Comparison of ENCODE assay signal across 1 cellular context in the genomic region with DNA sequence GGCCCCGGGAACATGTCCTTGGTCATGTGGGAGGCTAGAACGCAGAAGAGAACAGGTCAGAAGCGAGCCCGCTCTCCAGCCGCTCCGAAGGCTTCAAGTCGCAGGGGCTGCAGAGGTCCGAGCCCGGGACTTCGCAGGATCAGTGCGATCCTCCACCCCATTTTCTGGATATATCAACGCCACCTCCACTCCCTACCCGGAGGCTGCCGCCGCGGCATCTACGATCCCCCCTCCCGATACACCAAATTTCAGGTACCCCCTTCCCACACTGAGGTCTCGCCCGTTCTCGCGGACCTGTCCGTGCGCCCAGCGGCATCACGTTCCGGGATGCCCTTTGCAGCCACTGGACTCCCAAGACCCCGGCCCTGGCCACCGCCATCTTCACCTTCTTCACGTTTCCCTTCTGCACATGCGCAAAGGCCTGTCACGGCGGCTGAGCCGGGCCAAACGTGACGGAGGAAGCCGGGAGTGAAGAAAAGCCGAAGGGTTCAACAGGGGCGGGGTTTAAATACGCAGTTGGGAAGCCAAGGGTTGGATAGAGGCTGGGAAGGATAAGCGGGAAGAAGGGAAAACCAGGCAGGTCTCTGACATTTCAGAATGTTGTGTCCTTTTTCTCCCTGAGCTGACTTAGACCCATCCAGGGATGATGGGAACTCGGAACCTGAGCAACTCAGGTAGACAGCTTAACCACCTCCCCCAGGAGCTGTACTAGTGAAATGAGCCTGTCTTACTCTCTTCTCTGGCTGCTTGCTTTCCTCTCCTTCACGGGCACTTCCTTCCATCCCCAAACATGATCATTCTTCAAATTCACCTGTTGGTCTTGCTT.
TF ChIP-seq lines count a peak whose summit lies in the region.

A gene (minus strand): TSS at position 399 of the 826 bp plus-strand sequence. CDS start 20 bp downstream, at position 379.

TF ChIP-seq in HepG2, 621 proteins besides CTCF, POLR2A, EP300 and RAD21 (continued from another document and continues in another):
- TF ChIP-seq, protein P1, sequence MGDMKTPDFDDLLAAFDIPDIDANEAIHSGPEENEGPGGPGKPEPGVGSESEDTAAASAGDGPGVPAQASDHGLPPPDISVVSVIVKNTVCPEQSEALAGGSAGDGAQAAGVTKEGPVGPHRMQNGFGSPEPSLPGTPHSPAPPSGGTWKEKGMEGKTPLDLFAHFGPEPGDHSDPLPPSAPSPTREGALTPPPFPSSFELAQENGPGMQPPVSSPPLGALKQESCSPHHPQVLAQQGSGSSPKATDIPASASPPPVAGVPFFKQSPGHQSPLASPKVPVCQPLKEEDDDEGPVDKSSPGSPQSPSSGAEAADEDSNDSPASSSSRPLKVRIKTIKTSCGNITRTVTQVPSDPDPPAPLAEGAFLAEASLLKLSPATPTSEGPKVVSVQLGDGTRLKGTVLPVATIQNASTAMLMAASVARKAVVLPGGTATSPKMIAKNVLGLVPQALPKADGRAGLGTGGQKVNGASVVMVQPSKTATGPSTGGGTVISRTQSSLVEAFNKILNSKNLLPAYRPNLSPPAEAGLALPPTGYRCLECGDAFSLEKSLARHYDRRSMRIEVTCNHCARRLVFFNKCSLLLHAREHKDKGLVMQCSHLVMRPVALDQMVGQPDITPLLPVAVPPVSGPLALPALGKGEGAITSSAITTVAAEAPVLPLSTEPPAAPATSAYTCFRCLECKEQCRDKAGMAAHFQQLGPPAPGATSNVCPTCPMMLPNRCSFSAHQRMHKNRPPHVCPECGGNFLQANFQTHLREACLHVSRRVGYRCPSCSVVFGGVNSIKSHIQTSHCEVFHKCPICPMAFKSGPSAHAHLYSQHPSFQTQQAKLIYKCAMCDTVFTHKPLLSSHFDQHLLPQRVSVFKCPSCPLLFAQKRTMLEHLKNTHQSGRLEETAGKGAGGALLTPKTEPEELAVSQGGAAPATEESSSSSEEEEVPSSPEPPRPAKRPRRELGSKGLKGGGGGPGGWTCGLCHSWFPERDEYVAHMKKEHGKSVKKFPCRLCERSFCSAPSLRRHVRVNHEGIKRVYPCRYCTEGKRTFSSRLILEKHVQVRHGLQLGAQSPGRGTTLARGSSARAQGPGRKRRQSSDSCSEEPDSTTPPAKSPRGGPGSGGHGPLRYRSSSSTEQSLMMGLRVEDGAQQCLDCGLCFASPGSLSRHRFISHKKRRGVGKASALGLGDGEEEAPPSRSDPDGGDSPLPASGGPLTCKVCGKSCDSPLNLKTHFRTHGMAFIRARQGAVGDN (CRISPR knock-in tag; IDR thresholded peaks at IDR 0.05): peak; percentile 94
- TF ChIP-seq HHEX (CRISPR knock-in tag; IDR thresholded peaks at IDR 0.05): no peak
- no peak for TF ChIP-seq FOXM1 (CRISPR knock-in tag; IDR thresholded peaks at IDR 0.05)
- TF ChIP-seq ZNF468 (CRISPR knock-in tag; IDR thresholded peaks at IDR 0.05): no peak
- TF ChIP-seq, protein P2, sequence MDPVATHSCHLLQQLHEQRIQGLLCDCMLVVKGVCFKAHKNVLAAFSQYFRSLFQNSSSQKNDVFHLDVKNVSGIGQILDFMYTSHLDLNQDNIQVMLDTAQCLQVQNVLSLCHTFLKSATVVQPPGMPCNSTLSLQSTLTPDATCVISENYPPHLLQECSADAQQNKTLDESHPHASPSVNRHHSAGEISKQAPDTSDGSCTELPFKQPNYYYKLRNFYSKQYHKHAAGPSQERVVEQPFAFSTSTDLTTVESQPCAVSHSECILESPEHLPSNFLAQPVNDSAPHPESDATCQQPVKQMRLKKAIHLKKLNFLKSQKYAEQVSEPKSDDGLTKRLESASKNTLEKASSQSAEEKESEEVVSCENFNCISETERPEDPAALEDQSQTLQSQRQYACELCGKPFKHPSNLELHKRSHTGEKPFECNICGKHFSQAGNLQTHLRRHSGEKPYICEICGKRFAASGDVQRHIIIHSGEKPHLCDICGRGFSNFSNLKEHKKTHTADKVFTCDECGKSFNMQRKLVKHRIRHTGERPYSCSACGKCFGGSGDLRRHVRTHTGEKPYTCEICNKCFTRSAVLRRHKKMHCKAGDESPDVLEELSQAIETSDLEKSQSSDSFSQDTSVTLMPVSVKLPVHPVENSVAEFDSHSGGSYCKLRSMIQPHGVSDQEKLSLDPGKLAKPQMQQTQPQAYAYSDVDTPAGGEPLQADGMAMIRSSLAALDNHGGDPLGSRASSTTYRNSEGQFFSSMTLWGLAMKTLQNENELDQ (CRISPR knock-in tag; IDR thresholded peaks at IDR 0.05; ENCODE audit: borderline replicate concordance): no peak
- TF ChIP-seq ZNF282 (IDR thresholded peaks at IDR 0.05; ENCODE audit: partially characterized antibody): no peak
- TF ChIP-seq ZNF337 (CRISPR knock-in tag; IDR thresholded peaks at IDR 0.05; ENCODE audit: borderline replicate concordance, low read depth): no peak
- TF ChIP-seq KAT2B (IDR thresholded peaks at IDR 0.05; ENCODE audit: borderline replicate concordance, low read depth, low read length): no peak
- TF ChIP-seq, protein P3, sequence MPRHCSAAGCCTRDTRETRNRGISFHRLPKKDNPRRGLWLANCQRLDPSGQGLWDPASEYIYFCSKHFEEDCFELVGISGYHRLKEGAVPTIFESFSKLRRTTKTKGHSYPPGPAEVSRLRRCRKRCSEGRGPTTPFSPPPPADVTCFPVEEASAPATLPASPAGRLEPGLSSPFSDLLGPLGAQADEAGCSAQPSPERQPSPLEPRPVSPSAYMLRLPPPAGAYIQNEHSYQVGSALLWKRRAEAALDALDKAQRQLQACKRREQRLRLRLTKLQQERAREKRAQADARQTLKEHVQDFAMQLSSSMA (CRISPR knock-in tag; IDR thresholded peaks at IDR 0.05): peak; percentile 79; the same call in 1 of the 2 replicates
- no peak for TF ChIP-seq IRX3 (CRISPR knock-in tag; IDR thresholded peaks at IDR 0.05; ENCODE audit: borderline replicate concordance, low read depth)
- no peak for TF ChIP-seq EED (CRISPR knock-in tag; IDR thresholded peaks at IDR 0.05)
- TF ChIP-seq ETV5 (CRISPR knock-in tag; IDR thresholded peaks at IDR 0.05; ENCODE audit: borderline replicate concordance): no peak
- 0 out of 2 replicates have a peak, but pooled peaks have one; percentile 21 for TF ChIP-seq ZNF121 (CRISPR knock-in tag; IDR thresholded peaks at IDR 0.05)
- TF ChIP-seq RXRA (CRISPR knock-in tag; IDR thresholded peaks at IDR 0.05): peak; percentile 28; the same call in 1 of the 2 replicates
- TF ChIP-seq SOX6 (IDR thresholded peaks at IDR 0.05): no peak
- no peak; the same call in 1 of the 2 replicates for TF ChIP-seq SOX6 (CRISPR knock-in tag; IDR thresholded peaks at IDR 0.05)
- TF ChIP-seq ZNF441 (CRISPR knock-in tag; IDR thresholded peaks at IDR 0.05; ENCODE audit: borderline replicate concordance): peak; percentile 39; the same call in 1 of the 2 replicates
- TF ChIP-seq, protein P4, sequence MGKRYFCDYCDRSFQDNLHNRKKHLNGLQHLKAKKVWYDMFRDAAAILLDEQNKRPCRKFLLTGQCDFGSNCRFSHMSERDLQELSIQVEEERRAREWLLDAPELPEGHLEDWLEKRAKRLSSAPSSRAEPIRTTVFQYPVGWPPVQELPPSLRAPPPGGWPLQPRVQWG (CRISPR knock-in tag; IDR thresholded peaks at IDR 0.05; ENCODE audit: borderline replicate concordance, low read depth): no peak
- TF ChIP-seq, protein P5, sequence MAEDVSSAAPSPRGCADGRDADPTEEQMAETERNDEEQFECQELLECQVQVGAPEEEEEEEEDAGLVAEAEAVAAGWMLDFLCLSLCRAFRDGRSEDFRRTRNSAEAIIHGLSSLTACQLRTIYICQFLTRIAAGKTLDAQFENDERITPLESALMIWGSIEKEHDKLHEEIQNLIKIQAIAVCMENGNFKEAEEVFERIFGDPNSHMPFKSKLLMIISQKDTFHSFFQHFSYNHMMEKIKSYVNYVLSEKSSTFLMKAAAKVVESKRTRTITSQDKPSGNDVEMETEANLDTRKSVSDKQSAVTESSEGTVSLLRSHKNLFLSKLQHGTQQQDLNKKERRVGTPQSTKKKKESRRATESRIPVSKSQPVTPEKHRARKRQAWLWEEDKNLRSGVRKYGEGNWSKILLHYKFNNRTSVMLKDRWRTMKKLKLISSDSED (CRISPR knock-in tag; IDR thresholded peaks at IDR 0.05): no peak
- no peak for TF ChIP-seq ZNF720 (CRISPR knock-in tag; IDR thresholded peaks at IDR 0.05)
- no peak for TF ChIP-seq CBX5 (CRISPR knock-in tag; IDR thresholded peaks at IDR 0.05; ENCODE audit: borderline replicate concordance)
- TF ChIP-seq ADNP (CRISPR knock-in tag; IDR thresholded peaks at IDR 0.05): no peak
- no peak for TF ChIP-seq ZSCAN25 (CRISPR knock-in tag; IDR thresholded peaks at IDR 0.05)
- TF ChIP-seq ZNF326 (CRISPR knock-in tag; IDR thresholded peaks at IDR 0.05; ENCODE audit: borderline replicate concordance): no peak
- no peak for TF ChIP-seq NKX3-1 (CRISPR knock-in tag; IDR thresholded peaks at IDR 0.05)
- TF ChIP-seq, protein P6, sequence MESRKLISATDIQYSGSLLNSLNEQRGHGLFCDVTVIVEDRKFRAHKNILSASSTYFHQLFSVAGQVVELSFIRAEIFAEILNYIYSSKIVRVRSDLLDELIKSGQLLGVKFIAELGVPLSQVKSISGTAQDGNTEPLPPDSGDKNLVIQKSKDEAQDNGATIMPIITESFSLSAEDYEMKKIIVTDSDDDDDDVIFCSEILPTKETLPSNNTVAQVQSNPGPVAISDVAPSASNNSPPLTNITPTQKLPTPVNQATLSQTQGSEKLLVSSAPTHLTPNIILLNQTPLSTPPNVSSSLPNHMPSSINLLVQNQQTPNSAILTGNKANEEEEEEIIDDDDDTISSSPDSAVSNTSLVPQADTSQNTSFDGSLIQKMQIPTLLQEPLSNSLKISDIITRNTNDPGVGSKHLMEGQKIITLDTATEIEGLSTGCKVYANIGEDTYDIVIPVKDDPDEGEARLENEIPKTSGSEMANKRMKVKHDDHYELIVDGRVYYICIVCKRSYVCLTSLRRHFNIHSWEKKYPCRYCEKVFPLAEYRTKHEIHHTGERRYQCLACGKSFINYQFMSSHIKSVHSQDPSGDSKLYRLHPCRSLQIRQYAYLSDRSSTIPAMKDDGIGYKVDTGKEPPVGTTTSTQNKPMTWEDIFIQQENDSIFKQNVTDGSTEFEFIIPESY (CRISPR knock-in tag; IDR thresholded peaks at IDR 0.05): no peak
- no peak for TF ChIP-seq ZNF354B (CRISPR knock-in tag; IDR thresholded peaks at IDR 0.05)
- TF ChIP-seq, protein P7, sequence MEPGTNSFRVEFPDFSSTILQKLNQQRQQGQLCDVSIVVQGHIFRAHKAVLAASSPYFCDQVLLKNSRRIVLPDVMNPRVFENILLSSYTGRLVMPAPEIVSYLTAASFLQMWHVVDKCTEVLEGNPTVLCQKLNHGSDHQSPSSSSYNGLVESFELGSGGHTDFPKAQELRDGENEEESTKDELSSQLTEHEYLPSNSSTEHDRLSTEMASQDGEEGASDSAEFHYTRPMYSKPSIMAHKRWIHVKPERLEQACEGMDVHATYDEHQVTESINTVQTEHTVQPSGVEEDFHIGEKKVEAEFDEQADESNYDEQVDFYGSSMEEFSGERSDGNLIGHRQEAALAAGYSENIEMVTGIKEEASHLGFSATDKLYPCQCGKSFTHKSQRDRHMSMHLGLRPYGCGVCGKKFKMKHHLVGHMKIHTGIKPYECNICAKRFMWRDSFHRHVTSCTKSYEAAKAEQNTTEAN (CRISPR knock-in tag; conservative IDR thresholded peaks at IDR 0.05): no peak
- TF ChIP-seq NAIF1 (CRISPR knock-in tag; IDR thresholded peaks at IDR 0.05; ENCODE audit: borderline replicate concordance): no peak
- no peak for TF ChIP-seq ZNF83 (CRISPR knock-in tag; IDR thresholded peaks at IDR 0.05; ENCODE audit: borderline replicate concordance)
- TF ChIP-seq, protein P8, sequence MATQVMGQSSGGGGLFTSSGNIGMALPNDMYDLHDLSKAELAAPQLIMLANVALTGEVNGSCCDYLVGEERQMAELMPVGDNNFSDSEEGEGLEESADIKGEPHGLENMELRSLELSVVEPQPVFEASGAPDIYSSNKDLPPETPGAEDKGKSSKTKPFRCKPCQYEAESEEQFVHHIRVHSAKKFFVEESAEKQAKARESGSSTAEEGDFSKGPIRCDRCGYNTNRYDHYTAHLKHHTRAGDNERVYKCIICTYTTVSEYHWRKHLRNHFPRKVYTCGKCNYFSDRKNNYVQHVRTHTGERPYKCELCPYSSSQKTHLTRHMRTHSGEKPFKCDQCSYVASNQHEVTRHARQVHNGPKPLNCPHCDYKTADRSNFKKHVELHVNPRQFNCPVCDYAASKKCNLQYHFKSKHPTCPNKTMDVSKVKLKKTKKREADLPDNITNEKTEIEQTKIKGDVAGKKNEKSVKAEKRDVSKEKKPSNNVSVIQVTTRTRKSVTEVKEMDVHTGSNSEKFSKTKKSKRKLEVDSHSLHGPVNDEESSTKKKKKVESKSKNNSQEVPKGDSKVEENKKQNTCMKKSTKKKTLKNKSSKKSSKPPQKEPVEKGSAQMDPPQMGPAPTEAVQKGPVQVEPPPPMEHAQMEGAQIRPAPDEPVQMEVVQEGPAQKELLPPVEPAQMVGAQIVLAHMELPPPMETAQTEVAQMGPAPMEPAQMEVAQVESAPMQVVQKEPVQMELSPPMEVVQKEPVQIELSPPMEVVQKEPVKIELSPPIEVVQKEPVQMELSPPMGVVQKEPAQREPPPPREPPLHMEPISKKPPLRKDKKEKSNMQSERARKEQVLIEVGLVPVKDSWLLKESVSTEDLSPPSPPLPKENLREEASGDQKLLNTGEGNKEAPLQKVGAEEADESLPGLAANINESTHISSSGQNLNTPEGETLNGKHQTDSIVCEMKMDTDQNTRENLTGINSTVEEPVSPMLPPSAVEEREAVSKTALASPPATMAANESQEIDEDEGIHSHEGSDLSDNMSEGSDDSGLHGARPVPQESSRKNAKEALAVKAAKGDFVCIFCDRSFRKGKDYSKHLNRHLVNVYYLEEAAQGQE (IDR thresholded peaks at IDR 0.05; ENCODE audit: borderline replicate concordance in 1 of 2, low read depth in 1 of 2, low read length in 2 of 2): peak in 1 of 2 experiments; percentile 45; a peak in 1 of 4 replicates
- TF ChIP-seq ZNF766 (CRISPR knock-in tag; IDR thresholded peaks at IDR 0.05; ENCODE audit: borderline replicate concordance): no peak
- TF ChIP-seq, protein P9, sequence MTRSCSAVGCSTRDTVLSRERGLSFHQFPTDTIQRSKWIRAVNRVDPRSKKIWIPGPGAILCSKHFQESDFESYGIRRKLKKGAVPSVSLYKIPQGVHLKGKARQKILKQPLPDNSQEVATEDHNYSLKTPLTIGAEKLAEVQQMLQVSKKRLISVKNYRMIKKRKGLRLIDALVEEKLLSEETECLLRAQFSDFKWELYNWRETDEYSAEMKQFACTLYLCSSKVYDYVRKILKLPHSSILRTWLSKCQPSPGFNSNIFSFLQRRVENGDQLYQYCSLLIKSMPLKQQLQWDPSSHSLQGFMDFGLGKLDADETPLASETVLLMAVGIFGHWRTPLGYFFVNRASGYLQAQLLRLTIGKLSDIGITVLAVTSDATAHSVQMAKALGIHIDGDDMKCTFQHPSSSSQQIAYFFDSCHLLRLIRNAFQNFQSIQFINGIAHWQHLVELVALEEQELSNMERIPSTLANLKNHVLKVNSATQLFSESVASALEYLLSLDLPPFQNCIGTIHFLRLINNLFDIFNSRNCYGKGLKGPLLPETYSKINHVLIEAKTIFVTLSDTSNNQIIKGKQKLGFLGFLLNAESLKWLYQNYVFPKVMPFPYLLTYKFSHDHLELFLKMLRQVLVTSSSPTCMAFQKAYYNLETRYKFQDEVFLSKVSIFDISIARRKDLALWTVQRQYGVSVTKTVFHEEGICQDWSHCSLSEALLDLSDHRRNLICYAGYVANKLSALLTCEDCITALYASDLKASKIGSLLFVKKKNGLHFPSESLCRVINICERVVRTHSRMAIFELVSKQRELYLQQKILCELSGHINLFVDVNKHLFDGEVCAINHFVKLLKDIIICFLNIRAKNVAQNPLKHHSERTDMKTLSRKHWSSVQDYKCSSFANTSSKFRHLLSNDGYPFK (CRISPR knock-in tag; IDR thresholded peaks at IDR 0.05; ENCODE audit: borderline replicate concordance): no peak; the same call in 1 of the 2 replicates
- 0 out of 2 replicates have a peak, but pooled peaks have one; percentile 21 for TF ChIP-seq HMG20B (CRISPR knock-in tag; conservative IDR thresholded peaks at IDR 0.05)
- TF ChIP-seq CBX1 (IDR thresholded peaks at IDR 0.05; ENCODE audit: low read depth): no peak
- TF ChIP-seq ZNF207 (IDR thresholded peaks at IDR 0.05; ENCODE audit: borderline replicate concordance): no peak
- TF ChIP-seq MEF2D (CRISPR knock-in tag; IDR thresholded peaks at IDR 0.05): peak; percentile 75; the same call in 1 of the 2 replicates
- peak; percentile 67; the same call in 1 of the 2 replicates for TF ChIP-seq KDM2A (CRISPR knock-in tag; IDR thresholded peaks at IDR 0.05; ENCODE audit: borderline replicate concordance, low read depth)
